Comparison of ENCODE assay signal across 8 cellular contexts in the genomic region with DNA sequence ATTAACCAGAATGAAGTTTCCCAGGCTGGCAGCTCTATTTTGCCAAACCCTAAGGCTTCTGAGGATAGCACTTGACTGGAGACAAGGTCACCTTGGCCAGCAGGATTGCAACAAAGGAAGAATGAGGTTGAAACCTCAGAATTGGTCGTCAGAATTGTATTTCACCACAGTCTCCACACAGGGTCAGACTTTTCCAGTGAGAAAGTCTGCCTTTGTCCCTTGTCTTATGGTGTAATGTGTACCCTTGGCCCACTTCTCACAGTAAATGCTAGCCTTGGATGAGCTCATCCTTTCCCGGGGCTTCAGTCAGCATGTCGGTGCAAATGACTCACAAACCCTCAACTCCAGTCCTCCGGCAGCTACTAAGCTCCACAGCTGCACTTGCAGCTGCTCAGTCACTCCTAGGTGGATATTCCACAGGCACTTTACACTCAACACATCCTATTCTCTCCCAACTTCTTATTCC. TPM values are rescaled to one million over a fixed set of nuclear protein-coding genes. Genes with fewer than 3 reads are reported as not detected.
DNase-seq lines count a peak whose midpoint lies in the region; ATAC-seq and TF ChIP-seq lines count a peak whose summit lies in the region.

No MANE protein-coding gene starts in this region.

- H3K4me2 ChIP-seq in PC-9 = peak overlapping the region; percentile 16

- no peak overlapping the region for H3K4me3 Mint-ChIP-seq in activated CD8-positive, alpha-beta memory T cell treated with anti-CD3 and anti-CD28 coated beads, Interleukin-2, amount 10 ng/mL, durations not matched to agents 7 days and 5 days
- H3K4me3 Mint-ChIP-seq in type B pancreatic cell = peak overlapping the region; percentile 18

- no peak overlapping the region for H2AFZ ChIP-seq in PC-9

- CTCF ChIA-PET in activated CD8-positive, alpha-beta memory T cell treated with anti-CD3 and anti-CD28 coated beads, Interleukin-2, amount 10 ng/mL, durations not matched to agents 7 days and 5 days (lab: Charles Lee) = interaction anchor here (1.0 to 1.3 kb wide), 2 partner anchors 9 to 142 kb away, joined by 3 read pairs; no protein-coding TSS in a partner anchor
- CTCF ChIA-PET in PC-9 (lab: Charles Lee) = interaction anchor here (0.6 to 1.9 kb wide), 6 partner anchors 138 to 603 kb away, joined by 3 to 5 read pairs (median 4); no protein-coding TSS in a partner anchor

- peaks cover 47% of the 10 kb centered on the region for H3F3A ChIP-seq in PC-9 (ENCODE audit: insufficient read depth, low read depth)

- H4K20me1 ChIP-seq in PC-9 (ENCODE audit: insufficient read depth) = no peaks in the 10 kb centered on the region

- H3K9me2 ChIP-seq in PC-9 (ENCODE audit: insufficient read depth) = no peaks in the 10 kb centered on the region

- intact Hi-C loops in PC-9 (cut with micrococcal nuclease; ENCODE audit: unreplicated experiment) = loop anchor here (1.0 to 10.0 kb wide), 6 partner anchors 139 to 602 kb away; partner anchors contain the start of gene TIPARP

- H3K36me3 ChIP-seq in PC-9 (ENCODE audit: low read depth) (peaks cover 19% of the 10 kb centered on the region), lung (ENCODE audit: control insufficient read depth in 2 of 2, insufficient read depth in 2 of 2, low read length in 2 of 2) (peaks cover 5 to 7% of the 10 kb centered on the region in 2 donors)

- H3K79me2 ChIP-seq in PC-9 (ENCODE audit: low read depth) = no peaks in the 10 kb centered on the region

- peak; percentile 47 for DNase-seq in activated CD8-positive, alpha-beta memory T cell treated with anti-CD3 and anti-CD28 coated beads, Interleukin-2, amount 10 ng/mL, durations not matched to agents 7 days and 5 days
- DNase-seq in activated CD8-positive, alpha-beta memory T cell treated with anti-CD3 and anti-CD28 coated beads, Interleukin-2, amount 50 U/mL, for 4 hours = no peak
- DNase-seq in PC-9 = peak; percentile 70 to 98
- DNase-seq in lung (ENCODE audit: low spot score) = peak; percentile 62
- DNase-seq in type B pancreatic cell (ENCODE audit: extremely low spot score, unreplicated experiment) = no peak

- H3K9me3 ChIP-seq in PC-9 (ENCODE audit: insufficient read depth, low read depth) = no peaks in the 10 kb centered on the region
- H3K9me3 ChIP-seq in lung (ENCODE audit: control insufficient read depth in 2 of 2, insufficient read depth in 1 of 2, low read length in 1 of 2) = peaks cover 0 to 2% of the 10 kb centered on the region in 2 donors

- no TSS peak for BruUV-seq in PC-9 (replicated peaks; lab: Mats Ljungman, UMichigan)

- 31 to 60% methylated on average over 4 of the region's 4 CpGs for WGBS in lung, 2 donors

- H3K27ac ChIP-seq in PC-9 = peak overlapping the region; percentile 72
- H3K27ac ChIP-seq in cingulate gyrus (ENCODE audit: low read depth, low read length) = peak overlapping the region; percentile 62
- peak overlapping the region; percentile 38 to 87 for H3K27ac ChIP-seq in lung (ENCODE audit: low read depth in 1 of 2, low read length in 1 of 2)

- peaks cover 21% of the 10 kb centered on the region for H3K4me1 ChIP-seq in PC-9 (replicated peaks; ENCODE audit: insufficient read depth)
- H3K4me1 ChIP-seq in lung (ENCODE audit: control insufficient read depth in 2 of 2, insufficient read depth in 2 of 2, low read length in 2 of 2) = peaks cover 0 to 7% of the 10 kb centered on the region in 2 donors

- no peaks in the 10 kb centered on the region for H3K27me3 Mint-ChIP-seq in activated CD8-positive, alpha-beta memory T cell treated with anti-CD3 and anti-CD28 coated beads, Interleukin-2, amount 10 ng/mL, durations not matched to agents 7 days and 5 days
- no peaks in the 10 kb centered on the region for H3K27me3 Mint-ChIP-seq in type B pancreatic cell

- H3K36me3 Mint-ChIP-seq in activated CD8-positive, alpha-beta memory T cell treated with anti-CD3 and anti-CD28 coated beads, Interleukin-2, amount 10 ng/mL, durations not matched to agents 7 days and 5 days = peaks cover 3% of the 10 kb centered on the region
- H3K36me3 Mint-ChIP-seq in type B pancreatic cell = no peaks in the 10 kb centered on the region

- no peak overlapping the region for H3K27ac Mint-ChIP-seq in activated CD8-positive, alpha-beta memory T cell treated with anti-CD3 and anti-CD28 coated beads, Interleukin-2, amount 10 ng/mL, durations not matched to agents 7 days and 5 days
- H3K27ac Mint-ChIP-seq in type B pancreatic cell = peak overlapping the region; percentile 73

- H3K4me3 ChIP-seq in PC-9 = no peak overlapping the region
- no peak overlapping the region for H3K4me3 ChIP-seq in lung

- H3K4me1 Mint-ChIP-seq in activated CD8-positive, alpha-beta memory T cell treated with anti-CD3 and anti-CD28 coated beads, Interleukin-2, amount 10 ng/mL, durations not matched to agents 7 days and 5 days = peaks cover 9% of the 10 kb centered on the region
- H3K4me1 Mint-ChIP-seq in type B pancreatic cell (ENCODE audit: unreplicated experiment) = peaks cover 26% of the 10 kb centered on the region

- no peaks in the 10 kb centered on the region for H3K9me3 Mint-ChIP-seq in activated CD8-positive, alpha-beta memory T cell treated with anti-CD3 and anti-CD28 coated beads, Interleukin-2, amount 10 ng/mL, durations not matched to agents 7 days and 5 days (ENCODE audit: low read depth)
- H3K9me3 Mint-ChIP-seq in type B pancreatic cell = no peaks in the 10 kb centered on the region

- peak; percentile 49 for ATAC-seq in activated CD8-positive, alpha-beta memory T cell treated with anti-CD3 and anti-CD28 coated beads, Interleukin-2, amount 10 ng/mL, durations not matched to agents 7 days and 5 days
- ATAC-seq in lung (ENCODE audit: insufficient read depth, low FRiP score) (peak; percentile 84), GM21447 (IDR thresholded peaks at IDR 0.05; ENCODE audit: unreplicated experiment) (no peak), HG02763 (IDR thresholded peaks at IDR 0.05; ENCODE audit: unreplicated experiment) (no peak)

- H3K27me3 ChIP-seq in PC-9 (ENCODE audit: insufficient read depth, low read depth) (no peaks in the 10 kb centered on the region), lung (ENCODE audit: control insufficient read depth, insufficient read depth) (no peaks in the 10 kb centered on the region)

- TF ChIP-seq CTCF in PC-9 (conservative IDR thresholded peaks at IDR 0.05) (peak; percentile 59), lung (IDR thresholded peaks at IDR 0.05; ENCODE audit: control extremely low read depth, extremely low read depth) (no peak), type B pancreatic cell (conservative IDR thresholded peaks at IDR 0.05) (peak; percentile 51)

- POLR2A ChIA-PET in PC-9 (lab: Charles Lee; ENCODE audit: unreplicated experiment) = interaction anchor here (0.5 to 0.9 kb wide), 3 partner anchors 22 to 587 kb away, joined by 3 to 4 read pairs (median 3); no protein-coding TSS in a partner anchor

RNA-seq across cellular contexts. Expression of gene SSR3, which starts 19.7 kb away (rescaled TPM):
- total RNA-seq in activated CD8-positive, alpha-beta memory T cell treated with anti-CD3 and anti-CD28 coated beads, Interleukin-2, amount 10 ng/mL, durations not matched to agents 7 days and 5 days = 100 to 1,000 TPM; 121 to 147 TPM
- total RNA-seq in PC-9 (2021) (117 and 152 TPM in 2 replicates), lung (100 to 1,000 TPM in 1 of 2 donors, 10 to 100 TPM in 1; 83.7 to 209 TPM), type B pancreatic cell (ENCODE audit: low replicate concordance) (141 and 170 TPM in 2 replicates)
- 100 to 1,000 TPM; 177 to 200 TPM for polyA plus RNA-seq in lung

Comparison
In these comparisons a context has a peak if more than half of its experiments do, and no peak if none do; other contexts are left out.
1. DNase-seq: peak in activated CD8-positive, alpha-beta memory T cell treated with anti-CD3 and anti-CD28 coated beads, Interleukin-2, amount 10 ng/mL, durations not matched to agents 7 days and 5 days (single experiment), PC-9 (2 of 2) and lung (single experiment); none in activated CD8-positive, alpha-beta memory T cell treated with anti-CD3 and anti-CD28 coated beads, Interleukin-2, amount 50 U/mL, for 4 hours (single experiment) and type B pancreatic cell (single experiment).
2. ATAC-seq: peak in activated CD8-positive, alpha-beta memory T cell treated with anti-CD3 and anti-CD28 coated beads, Interleukin-2, amount 10 ng/mL, durations not matched to agents 7 days and 5 days (single experiment) and lung (single experiment); none in GM21447 (single experiment) and HG02763 (single experiment).
3. Peak in every context shown above with its lines, with median percentiles within 50 percentile points of each other: H3K27ac ChIP-seq.